ENCODE assay signal across 16 cellular contexts in genomic region chr10:124543146-124543545, GRCh38.
DNase-seq lines count a peak whose midpoint lies in the region; ATAC-seq, FAIRE-seq and TF ChIP-seq lines count a peak whose summit lies in the region.
"Had no signal": no experiment of that assay in that cellular context is flagged by ENCODE, and none has a peak within 500 bp of the region (broad histone marks: within the 10 kb centered on the region; RNA-seq: fewer than 3 reads in every experiment).

No MANE protein-coding gene starts in this region.

- H3K4me3 Mint-ChIP-seq in naive B cell = peak overlapping the region in 1 of 8 donors; percentile 39
- no peak overlapping the region for H3K4me3 Mint-ChIP-seq in activated CD8-positive, alpha-beta T cell treated with anti-CD3 and anti-CD28 coated beads for 36 hours
- H3K4me3 Mint-ChIP-seq in activated T-helper 1 cell treated with anti-CD3 and anti-CD28 coated beads, Interleukin-12 subunit alpha, Interleukin-12 subunit beta, Interleukin-2, Interleukin-4 antibody, amounts not matched to agents 30 ng/mL and 10 ng/mL and 1 ng/mL, durations not matched to agents 14 hours and 24 hours and 36 hours = no peak overlapping the region
- H3K4me3 Mint-ChIP-seq: CD4-positive, CD25-positive, alpha-beta regulatory T cell had no signal

- peaks cover 47 to 96% (median 92%) of the 10 kb centered on the region in 3 donors for H3K4me1 Mint-ChIP-seq in naive B cell
- H3K4me1 Mint-ChIP-seq in activated CD8-positive, alpha-beta T cell treated with anti-CD3 and anti-CD28 coated beads for 36 hours (ENCODE audit: low read depth) = peaks cover 19% of the 10 kb centered on the region
- no peaks in the 10 kb centered on the region for H3K4me1 Mint-ChIP-seq in activated T-helper 1 cell treated with anti-CD3 and anti-CD28 coated beads, Interleukin-12 subunit alpha, Interleukin-12 subunit beta, Interleukin-2, Interleukin-4 antibody, amounts not matched to agents 30 ng/mL and 10 ng/mL and 1 ng/mL, durations not matched to agents 14 hours and 24 hours and 36 hours (ENCODE audit: low read depth)

- H3K79me2 ChIP-seq in OCI-LY7 (ENCODE audit: insufficient read depth, low read depth, low read length) = no peaks in the 10 kb centered on the region; the same call in 1 of the 2 replicates

- peaks cover 0 to 44% (median 15%) of the 10 kb centered on the region in 11 experiments; a peak in 14 of 22 replicates for H3K27me3 ChIP-seq in BLaER1 treated with 17β-estradiol and CSF1 and Interleukin-3, amounts not matched to agents 10 nM and 100 nM
- H3K27me3 ChIP-seq in H7 (ENCODE audit: control insufficient read depth, insufficient read depth, low read length) = no peaks in the 10 kb centered on the region

- peak overlapping the region in 5 of 6 donors; percentile 36 to 90 (median 70) for H3K27ac Mint-ChIP-seq in naive B cell
- H3K27ac Mint-ChIP-seq in activated CD8-positive, alpha-beta T cell treated with anti-CD3 and anti-CD28 coated beads for 36 hours = no peak overlapping the region
- no peak overlapping the region for H3K27ac Mint-ChIP-seq in activated T-helper 1 cell treated with anti-CD3 and anti-CD28 coated beads, Interleukin-12 subunit alpha, Interleukin-12 subunit beta, Interleukin-2, Interleukin-4 antibody, amounts not matched to agents 30 ng/mL and 10 ng/mL and 1 ng/mL, durations not matched to agents 14 hours and 24 hours and 36 hours
- H3K27ac Mint-ChIP-seq: CD4-positive, CD25-positive, alpha-beta regulatory T cell had no signal

- no peaks in the 10 kb centered on the region for H3K36me3 ChIP-seq in BLaER1 treated with 17β-estradiol and CSF1 and Interleukin-3, amounts not matched to agents 10 nM and 100 nM
- H3K36me3 ChIP-seq in H7 (replicated peaks; ENCODE audit: control insufficient read depth, insufficient read depth, low read length) (no peaks in the 10 kb centered on the region), OCI-LY7 (ENCODE audit: insufficient read depth, low read length) (no peaks in the 10 kb centered on the region)

- H3K27me3 Mint-ChIP-seq in naive B cell = no peaks in the 10 kb centered on the region
- H3K27me3 Mint-ChIP-seq in activated CD8-positive, alpha-beta T cell treated with anti-CD3 and anti-CD28 coated beads for 36 hours = no peaks in the 10 kb centered on the region
- peaks cover 16% of the 10 kb centered on the region for H3K27me3 Mint-ChIP-seq in activated T-helper 1 cell treated with anti-CD3 and anti-CD28 coated beads, Interleukin-12 subunit alpha, Interleukin-12 subunit beta, Interleukin-2, Interleukin-4 antibody, amounts not matched to agents 30 ng/mL and 10 ng/mL and 1 ng/mL, durations not matched to agents 14 hours and 24 hours and 36 hours (ENCODE audit: insufficient read depth)
- H3K27me3 Mint-ChIP-seq: CD4-positive, CD25-positive, alpha-beta regulatory T cell had no signal

- TF ChIP-seq CTCF in OCI-LY7 (conservative IDR thresholded peaks at IDR 0.05; ENCODE audit: low read length) = no peak
- TF ChIP-seq CTCF in activated CD8-positive, alpha-beta T cell treated with anti-CD3 and anti-CD28 coated beads for 36 hours (IDR thresholded peaks at IDR 0.05) = no peak

- H3K36me3 Mint-ChIP-seq in naive B cell = no peaks in the 10 kb centered on the region
- H3K36me3 Mint-ChIP-seq in activated CD8-positive, alpha-beta T cell treated with anti-CD3 and anti-CD28 coated beads for 36 hours (ENCODE audit: low read depth) = no peaks in the 10 kb centered on the region
- no peaks in the 10 kb centered on the region for H3K36me3 Mint-ChIP-seq in activated T-helper 1 cell treated with anti-CD3 and anti-CD28 coated beads, Interleukin-12 subunit alpha, Interleukin-12 subunit beta, Interleukin-2, Interleukin-4 antibody, amounts not matched to agents 30 ng/mL and 10 ng/mL and 1 ng/mL, durations not matched to agents 14 hours and 24 hours and 36 hours (ENCODE audit: low read depth)
- H3K36me3 Mint-ChIP-seq: CD4-positive, CD25-positive, alpha-beta regulatory T cell had no signal

- no peaks in the 10 kb centered on the region for H3K9me3 ChIP-seq in BLaER1 treated with 17β-estradiol and CSF1 and Interleukin-3, amounts not matched to agents 10 nM and 100 nM (replicated peaks in 1 of 11)
- no peaks in the 10 kb centered on the region for H3K9me3 ChIP-seq in OCI-LY7 (ENCODE audit: low read length)
- H3K9me3 ChIP-seq: A549 had no signal

- no TSS peak for BruUV-seq in OCI-LY7 (replicated peaks; lab: Mats Ljungman, UMichigan)

- H3K4me3 ChIP-seq in BLaER1 treated with 17β-estradiol and CSF1 and Interleukin-3, amounts not matched to agents 10 nM and 100 nM = no peak overlapping the region
- H3K4me3 ChIP-seq in H7 (ENCODE audit: insufficient read depth, low read depth, low read length) = no peak overlapping the region
- no peak overlapping the region for H3K4me3 ChIP-seq in OCI-LY7 (ENCODE audit: low read depth, low read length, poor library complexity, severe bottlenecking)
- H3K4me3 ChIP-seq: A549, GM12878 had no signal

- intact Hi-C loops in OCI-LY7 (cut with micrococcal nuclease; ENCODE audit: unreplicated experiment) = no loop called here
- intact Hi-C loops in activated CD8-positive, alpha-beta T cell treated with anti-CD3 and anti-CD28 coated beads for 36 hours (cut with micrococcal nuclease) = loop anchor here (5.0 kb wide), 1 partner anchor 84 kb away; no protein-coding TSS in a partner anchor
- intact Hi-C loops in activated T-helper 1 cell treated with anti-CD3 and anti-CD28 coated beads, Interleukin-12 subunit alpha, Interleukin-12 subunit beta, Interleukin-2, Interleukin-4 antibody, amounts not matched to agents 30 ng/mL and 10 ng/mL and 1 ng/mL, durations not matched to agents 14 hours and 24 hours and 36 hours (cut with micrococcal nuclease) = no loop called here

- ATAC-seq in naive B cell (ENCODE audit: low read depth in 2 of 2) = no peak
- no peak for ATAC-seq in activated CD8-positive, alpha-beta T cell treated with anti-CD3 and anti-CD28 coated beads for 36 hours
- ATAC-seq: A549, GM12878 had no signal

- no peak overlapping the region for H3K27ac ChIP-seq in BLaER1 treated with 17β-estradiol and CSF1 and Interleukin-3, amounts not matched to agents 10 nM and 100 nM
- peak overlapping the region; percentile 98 for H3K27ac ChIP-seq in OCI-LY7 (ENCODE audit: low read depth, low read length, poor library complexity, severe bottlenecking)
- H3K27ac ChIP-seq: A549 had no signal

- CTCF ChIA-PET in OCI-LY7 (lab: Charles Lee; ENCODE audit: unreplicated experiment) = interaction anchor here (0.6 kb wide), 1 partner anchor 9 kb away, joined by 3 read pairs; no protein-coding TSS in a partner anchor
- CTCF ChIA-PET in activated CD8-positive, alpha-beta T cell treated with anti-CD3 and anti-CD28 coated beads for 36 hours (lab: Charles Lee) = interaction anchor here (1.1 to 3.7 kb wide), 2 partner anchors 198 to 284 kb away, joined by 3 to 20 read pairs; no protein-coding TSS in a partner anchor

- POLR2A ChIA-PET in OCI-LY7 (lab: Charles Lee) = interaction anchor here (0.5 to 5.8 kb wide), 3 partner anchors 6 to 58 kb away, joined by 3 to 105 read pairs (median 3); no protein-coding TSS in a partner anchor
- POLR2A ChIA-PET in activated CD8-positive, alpha-beta T cell treated with anti-CD3 and anti-CD28 coated beads for 36 hours (lab: Charles Lee) = no interaction called here

- H3K9me2 ChIP-seq in OCI-LY7 (ENCODE audit: insufficient read depth, low read length) = no peaks in the 10 kb centered on the region

- H3K4me1 ChIP-seq in BLaER1 treated with 17β-estradiol and CSF1 and Interleukin-3, amounts not matched to agents 10 nM and 100 nM = peaks cover 80 to 100% (median 97%) of the 10 kb centered on the region in 10 experiments
- H3K4me1 ChIP-seq in OCI-LY7 (ENCODE audit: insufficient read depth, low read length, poor library complexity, severe bottlenecking) = peaks cover 100% of the 10 kb centered on the region
- H3K4me1 ChIP-seq: A549 had no signal

- DNase-seq in H7 = peak; percentile 61
- no peak for DNase-seq in OCI-LY7 (ENCODE audit: low spot score)
- no peak for DNase-seq in naive B cell
- no peak for DNase-seq in HTR-8/SVneo (ENCODE audit: insufficient read length, low spot score)
- no peak for DNase-seq in activated CD8-positive, alpha-beta T cell treated with anti-CD3 and anti-CD28 coated beads for 36 hours
- DNase-seq in activated T-helper 1 cell treated with anti-CD3 and anti-CD28 coated beads, Interleukin-12 subunit alpha, Interleukin-12 subunit beta, Interleukin-2, Interleukin-4 antibody, amounts not matched to agents 30 ng/mL and 10 ng/mL and 1 ng/mL, durations not matched to agents 14 hours and 24 hours and 36 hours (ENCODE audit: low spot score) = no peak
- DNase-seq in hypothalamus (lab: John Stamatoyannopoulos, UW) = no peak
- DNase-seq: Calu3; CD4-positive, CD25-positive, alpha-beta regulatory T cell; DMS 273 treated with DMSO at 0.1 percent for 48 hours; IMR-90; KG1 had no signal

- H2AFZ ChIP-seq in OCI-LY7 (ENCODE audit: low read length) = 0 out of 2 replicates have a peak overlapping the region, but pooled peaks have one; percentile 6

- peaks cover 0 to 18% (median 6%) of the 10 kb centered on the region in 11 experiments; a peak in 7 of 22 replicates for H4K20me1 ChIP-seq in BLaER1 treated with 17β-estradiol and CSF1 and Interleukin-3, amounts not matched to agents 10 nM and 100 nM
- H4K20me1 ChIP-seq in OCI-LY7 (ENCODE audit: insufficient read depth, low read length) = no peaks in the 10 kb centered on the region

- no peak for FAIRE-seq in HTR-8/SVneo (lab: Jason Lieb, UNC)
- FAIRE-seq: A549, GM12878, GM18507 had no signal

- peak overlapping the region; percentile 27 to 91 (median 80) for H3K4me2 ChIP-seq in BLaER1 treated with 17β-estradiol and CSF1 and Interleukin-3, amounts not matched to agents 10 nM and 100 nM
- peak overlapping the region; percentile 69 for H3K4me2 ChIP-seq in OCI-LY7 (ENCODE audit: low read length)
- H3K4me2 ChIP-seq: A549 had no signal

- H3K9me3 Mint-ChIP-seq in naive B cell = peaks cover 0 to 1% (median 0%) of the 10 kb centered on the region in 7 donors
- H3K9me3 Mint-ChIP-seq in activated CD8-positive, alpha-beta T cell treated with anti-CD3 and anti-CD28 coated beads for 36 hours = no peaks in the 10 kb centered on the region
- no peaks in the 10 kb centered on the region for H3K9me3 Mint-ChIP-seq in activated T-helper 1 cell treated with anti-CD3 and anti-CD28 coated beads, Interleukin-12 subunit alpha, Interleukin-12 subunit beta, Interleukin-2, Interleukin-4 antibody, amounts not matched to agents 30 ng/mL and 10 ng/mL and 1 ng/mL, durations not matched to agents 14 hours and 24 hours and 36 hours
- H3K9me3 Mint-ChIP-seq: CD4-positive, CD25-positive, alpha-beta regulatory T cell had no signal

- H3K9ac ChIP-seq in BLaER1 treated with 17β-estradiol and CSF1 and Interleukin-3, amounts not matched to agents 10 nM and 100 nM = peak overlapping the region in 4 of 11 experiments; percentile 3 to 45 (median 22); a peak in 2 of 22 replicates

Comparison
In these comparisons a context has a peak if more than half of its experiments do, and no peak if none do; other contexts are left out.
1. H3K27ac Mint-ChIP-seq: peak in naive B cell (5 of 6); none in activated CD8-positive, alpha-beta T cell treated with anti-CD3 and anti-CD28 coated beads for 36 hours (single experiment) and activated T-helper 1 cell treated with anti-CD3 and anti-CD28 coated beads, Interleukin-12 subunit alpha, Interleukin-12 subunit beta, Interleukin-2, Interleukin-4 antibody, amounts not matched to agents 30 ng/mL and 10 ng/mL and 1 ng/mL, durations not matched to agents 14 hours and 24 hours and 36 hours (single experiment).